ENCODE assay signal across 11 cellular contexts in the genomic region with DNA sequence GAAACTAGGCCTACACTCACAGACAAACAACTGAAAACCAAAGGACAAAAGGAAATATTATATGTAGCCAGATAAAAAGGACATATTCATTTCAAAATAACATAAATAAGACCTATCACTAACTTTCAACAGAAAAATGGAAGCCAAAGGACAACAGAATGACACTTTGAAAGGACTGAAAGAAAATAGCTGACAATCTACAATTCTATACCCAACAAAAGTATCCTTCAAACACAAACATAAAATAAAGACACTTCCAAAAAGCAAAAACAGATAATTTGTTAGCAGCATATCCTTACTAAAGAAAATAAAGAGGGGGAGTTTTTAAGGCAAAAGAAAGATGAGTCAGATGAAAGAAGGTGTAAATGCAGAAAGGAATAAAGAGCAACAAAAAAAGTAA.
"Had no signal": no experiment of that assay in that cellular context is flagged by ENCODE, and none has a peak within 500 bp of the region (broad histone marks: within the 10 kb centered on the region; RNA-seq: fewer than 3 reads in every experiment).

No MANE protein-coding gene starts in this region.

- DNase-seq: GM23248, GOT3, H7, H9, HCEC 1CT, HFFc6 had no signal

- H3K36me3 ChIP-seq: HAP-1 had no signal

- ATAC-seq: GM23338, HCT116 had no signal

- H3K4me1 Mint-ChIP-seq: GM23338, H9 had no signal

- H3K27ac Mint-ChIP-seq: GM23338, H9, HFFc6 had no signal

- H3K4me1 ChIP-seq: HAP-1 had no signal

- H3K4me2 ChIP-seq: GM23338 had no signal

- H2AFZ ChIP-seq: GM23248, GM23338 had no signal

- FAIRE-seq: H1, H54 had no signal

- H3K4me3 Mint-ChIP-seq: GM23338, H9, HFFc6 had no signal

- H3K9ac ChIP-seq: GM23248 had no signal

- H3K27ac ChIP-seq: GM23248 had no signal

- H3K4me3 ChIP-seq: GM23248, GM23338, HAP-1 had no signal
